Comparison of ENCODE assay signal across 25 cellular contexts in the genomic region with DNA sequence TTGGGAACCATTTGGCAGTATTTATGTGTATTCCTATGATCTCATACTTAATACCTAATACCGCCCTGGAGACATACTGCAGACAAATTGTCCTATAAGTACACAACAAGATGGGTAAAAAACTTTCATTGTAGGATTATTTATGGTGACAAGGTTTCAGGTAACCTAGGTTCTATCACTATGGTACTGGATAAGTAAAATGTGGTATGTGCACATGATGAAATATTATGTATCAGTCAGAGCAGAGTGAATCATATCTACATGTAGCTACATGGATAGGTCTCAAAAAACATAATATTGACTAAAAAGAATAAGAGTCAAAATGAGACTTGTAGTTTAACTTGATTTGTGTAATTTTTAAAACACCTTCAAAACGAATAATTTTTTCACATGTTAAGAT.
A peak's percentile ranks its signal among the peaks of the same experiment; 100 is the strongest.
DNase-seq lines count a peak whose midpoint lies in the region; ATAC-seq and TF ChIP-seq lines count a peak whose summit lies in the region.
"Had no signal": no experiment of that assay in that cellular context is flagged by ENCODE, and none has a peak within 500 bp of the region (broad histone marks: within the 10 kb centered on the region; RNA-seq: fewer than 3 reads in every experiment).

No MANE protein-coding gene starts in this region.

- no peaks in the 10 kb centered on the region for H3K27me3 ChIP-seq in mammary epithelial cell (ENCODE audit: insufficient read depth, low read length)

- peak; percentile 59 for DNase-seq in mammary epithelial cell
- no peak for DNase-seq in MCF 10A (ENCODE audit: unreplicated experiment)
- DNase-seq in OCI-M1 (lab: John Stamatoyannopoulos, UW) = peak; percentile 46
- peak; percentile 75 for DNase-seq in epithelial cell of esophagus (ENCODE audit: low read depth)
- no peak for DNase-seq in NCI-H510A treated with DMSO at 0.1 percent for 48 hours (lab: John Stamatoyannopoulos, UW)
- no peak for DNase-seq in Kasumi-1 (lab: John Stamatoyannopoulos, UW)
- DNase-seq in sciatic nerve (ENCODE audit: low spot score) = no peak
- DNase-seq in NCI-H2227 treated with DMSO at 0.1 percent for 48 hours (lab: John Stamatoyannopoulos, UW) = no peak
- DNase-seq: EL, GF-D8, KG1, NCI-H1417, NCI-H1694 treated with DMSO at 0.1 percent for 48 hours, NCI-H2081 treated with DMSO at 0.1 percent for 48 hours, NCI-H2171 treated with DMSO at 0.1 percent for 48 hours, NCI-H446, NCI-H526 treated with DMSO at 0.1 percent for 48 hours, PC-9, RPMI8226, SIG-M5 had no signal

- CTCF ChIA-PET in mammary epithelial cell (lab: Charles Lee; ENCODE audit: low non-redundant PET) (no interaction called here), MCF 10A (lab: Yijun Ruan, JAX) (interaction anchor here (0.5 to 0.6 kb wide), 2 partner anchors 107 to 162 kb away, joined by 3 read pairs; no protein-coding TSS in a partner anchor)

- H3K27ac ChIP-seq in mammary epithelial cell (ENCODE audit: insufficient read depth, low read depth, low read length) = peak overlapping the region; percentile 30
- H3K27ac ChIP-seq: A549, HL-60, PC-9 had no signal

- H3K4me3 Mint-ChIP-seq in MCF 10A (ENCODE audit: unreplicated experiment) = no peak overlapping the region
- H3K4me3 Mint-ChIP-seq: B cell had no signal

- H3K79me2 ChIP-seq in mammary epithelial cell (ENCODE audit: insufficient read depth, low read length) = no peaks in the 10 kb centered on the region

- no peaks in the 10 kb centered on the region for H3K36me3 Mint-ChIP-seq in MCF 10A (ENCODE audit: insufficient read depth, unreplicated experiment)

- H3K9ac ChIP-seq in mammary epithelial cell (ENCODE audit: insufficient read depth, low read length) = no peak overlapping the region

- no peaks in the 10 kb centered on the region for H4K20me1 ChIP-seq in mammary epithelial cell (ENCODE audit: insufficient read depth, low read length)

- no peaks in the 10 kb centered on the region for H3K9me3 ChIP-seq in mammary epithelial cell (replicated peaks; ENCODE audit: insufficient read depth, low read length)
- H3K9me3 ChIP-seq: A549, HAP-1 had no signal

- intact Hi-C loops in mammary epithelial cell (cut with micrococcal nuclease) (loop anchor here (10.0 kb wide), 1 partner anchor 161 kb away; no protein-coding TSS in a partner anchor), MCF 10A (cut with micrococcal nuclease) (no loop called here), sciatic nerve (cut with DNase I) (no loop called here)

- peaks cover 4% of the 10 kb centered on the region for H3K4me1 ChIP-seq in mammary epithelial cell (ENCODE audit: insufficient read depth, low read length)
- H3K4me1 ChIP-seq: A549 had no signal

- no peaks in the 10 kb centered on the region for H3K27me3 Mint-ChIP-seq in MCF 10A (ENCODE audit: insufficient read depth, unreplicated experiment)
- H3K27me3 Mint-ChIP-seq: B cell had no signal

- peak overlapping the region; percentile 18 for H2AFZ ChIP-seq in mammary epithelial cell (ENCODE audit: low read depth, low read length)
- H2AFZ ChIP-seq: PC-9 had no signal

- dilution Hi-C loops in mammary epithelial cell (cut with HindIII; ENCODE audit: low sequenced_read_pairs) = no loop called here

- no peak for TF ChIP-seq CTCF in mammary epithelial cell (conservative IDR thresholded peaks at IDR 0.05 in 1 of 2, IDR thresholded peaks at IDR 0.05 in 1 of 2; ENCODE audit: extremely low read depth in 1 of 2, insufficient read depth in 1 of 2, low read depth in 1 of 2, low read length in 2 of 2)
- no peak for TF ChIP-seq CTCF in MCF 10A (IDR thresholded peaks at IDR 0.05; ENCODE audit: unreplicated experiment)
- TF ChIP-seq CTCF in epithelial cell of esophagus (IDR thresholded peaks at IDR 0.05; ENCODE audit: insufficient read depth, low read depth, low read length, missing control alignments) = no peak

- no peak for ATAC-seq in sciatic nerve
- ATAC-seq: A549, SK-N-SH treated with all-trans-retinoic acid at 6 μM for 48 hours had no signal

- H3K27ac Mint-ChIP-seq in MCF 10A (ENCODE audit: low read depth, unreplicated experiment) = no peak overlapping the region
- H3K27ac Mint-ChIP-seq: B cell had no signal

- WGBS in mammary epithelial cell (ENCODE audit: low coverage, missing lambda C conversion rate) = 97% methylated on average over 2 of the region's 2 CpGs

- H3K36me3 ChIP-seq in mammary epithelial cell (ENCODE audit: insufficient read depth, low read length) = no peaks in the 10 kb centered on the region
- H3K36me3 ChIP-seq: HAP-1 had no signal

- no peaks in the 10 kb centered on the region for H3K9me3 Mint-ChIP-seq in MCF 10A (ENCODE audit: unreplicated experiment)

- in situ Hi-C loops in mammary epithelial cell (cut with MboI; ENCODE audit: low sequenced_read_pairs in 2 of 2) = no loop called here

- no peaks in the 10 kb centered on the region for H3K4me1 Mint-ChIP-seq in MCF 10A (ENCODE audit: insufficient read depth, unreplicated experiment)

- no peak overlapping the region for H3K4me3 ChIP-seq in mammary epithelial cell (replicated peaks in 1 of 3; ENCODE audit: insufficient read depth in 1 of 3, low read depth in 2 of 3, low read length in 3 of 3)
- H3K4me3 ChIP-seq in epithelial cell of esophagus (ENCODE audit: low read length) = no peak overlapping the region
- H3K4me3 ChIP-seq: A549, HAP-1, PC-9 had no signal

- no TSS peak for BruUV-seq in mammary epithelial cell (replicated peaks; lab: Mats Ljungman, UMichigan)
- BruUV-seq in MCF 10A (replicated peaks; lab: Mats Ljungman, UMichigan) = no TSS peak

- POLR2A ChIA-PET in MCF 10A (lab: Yijun Ruan, JAX) = interaction anchor here (1.4 to 1.5 kb wide), 3 partner anchors 10 to 299 kb away, joined by 3 to 4 read pairs (median 3); no protein-coding TSS in a partner anchor

- peak overlapping the region; percentile 41 for H3K4me2 ChIP-seq in mammary epithelial cell (ENCODE audit: insufficient read depth, low read depth, low read length)
- H3K4me2 ChIP-seq: A549, PC-9 had no signal

Comparison
In these comparisons a context has a peak if more than half of its experiments do, and no peak if none do; other contexts are left out.
1. DNase-seq: peak in mammary epithelial cell (single experiment), OCI-M1 (single experiment) and epithelial cell of esophagus (single experiment); none in MCF 10A (single experiment), NCI-H510A treated with DMSO at 0.1 percent for 48 hours (single experiment), Kasumi-1 (0 of 2), sciatic nerve (single experiment) and NCI-H2227 treated with DMSO at 0.1 percent for 48 hours (single experiment).